In the genomic region with DNA sequence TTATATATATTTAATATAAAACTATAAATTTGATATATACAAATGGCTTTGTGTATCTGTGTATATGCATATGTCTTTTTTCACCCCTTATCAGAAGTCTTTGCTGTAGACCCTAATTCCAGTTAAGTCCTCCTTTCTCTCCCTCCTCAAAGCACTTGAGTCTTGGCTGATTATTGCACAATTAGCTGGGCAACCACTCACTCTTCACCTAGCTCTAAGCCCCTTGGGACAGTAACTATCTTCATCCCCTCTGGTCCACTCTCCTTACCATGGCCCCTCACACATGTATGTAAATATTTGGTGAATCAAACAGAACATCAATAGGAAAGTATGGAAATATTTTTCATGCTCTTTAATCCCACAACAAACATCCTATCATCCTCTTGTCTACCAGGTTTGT, we compare ENCODE assay signal across 34 cellular contexts. TPM values are rescaled to one million over a fixed set of nuclear protein-coding genes. Genes with fewer than 3 reads are reported as not detected.
"Had no signal": no experiment of that assay in that cellular context is flagged by ENCODE, and none has a peak within 500 bp of the region (broad histone marks: within the 10 kb centered on the region; RNA-seq: fewer than 3 reads in every experiment).

No MANE protein-coding gene starts in this region.

- H3K36me3 Mint-ChIP-seq: natural killer cell, neural progenitor cell, type B pancreatic cell had no signal

- DNase-seq: naive thymus-derived CD4-positive, alpha-beta T cell; natural killer cell; occipital lobe; ovary; posterior cingulate gyrus; psoas muscle; right cardiac atrium; sigmoid colon; small intestine; stimulated activated CD4-positive, alpha-beta T cell treated with anti-CD3 and anti-CD28 coated beads, Interleukin-15, amount 100 ng/mL, for 24 hours; stimulated activated CD4-positive, alpha-beta T cell treated with anti-CD3 and anti-CD28 coated beads, Interleukin-2, amount 100 ng/mL, for 24 hours; stimulated activated CD4-positive, alpha-beta T cell treated with anti-CD3 and anti-CD28 coated beads, Interleukin-2, amount 100 ng/mL, for 48 hours; stimulated activated CD4-positive, alpha-beta T cell treated with anti-CD3 and anti-CD28 coated beads, Interleukin-4, amount 100 ng/mL, for 24 hours; stimulated activated naive CD4-positive, alpha-beta T cell treated with Interleukin-2 at 50 U/mL for 16 hours; stomach; tibial artery; transverse colon; upper lobe of right lung; uterus had no signal

- ATAC-seq: naive thymus-derived CD4-positive, alpha-beta T cell; natural killer cell; psoas muscle; right cardiac atrium; stimulated activated effector memory CD8-positive, alpha-beta T cell treated with anti-CD3 and anti-CD28 coated beads, Interleukin-12 subunit alpha, Interleukin-12 subunit beta, amount 100 ng/mL, for 72 hours; upper lobe of right lung had no signal

- H2AFZ ChIP-seq: neural progenitor cell, parathyroid adenoma had no signal

- H3K27me3 Mint-ChIP-seq: progenitor cell of endocrine pancreas; stimulated activated naive CD8-positive, alpha-beta T cell treated with anti-CD3 and anti-CD28 coated beads, Interleukin-15, Interleukin-2, amounts not matched to agents 100 ng/mL and 50 ng/mL, for 24 hours had no signal

- H3K4me1 Mint-ChIP-seq: natural killer cell; nephron; neural progenitor cell; stimulated activated effector memory CD8-positive, alpha-beta T cell treated with anti-CD3 and anti-CD28 coated beads, Interleukin-12 subunit alpha, Interleukin-12 subunit beta, amount 100 ng/mL, for 72 hours had no signal

- H3K4me3 Mint-ChIP-seq: naive thymus-derived CD4-positive, alpha-beta T cell; natural killer cell; nephron; neural progenitor cell; stimulated activated effector memory CD8-positive, alpha-beta T cell treated with anti-CD3 and anti-CD28 coated beads, Interleukin-12 subunit alpha, Interleukin-12 subunit beta, amount 100 ng/mL, for 72 hours; stimulated activated naive CD8-positive, alpha-beta T cell treated with anti-CD3 and anti-CD28 coated beads, Interleukin-15, Interleukin-2, amounts not matched to agents 100 ng/mL and 50 ng/mL, for 24 hours; type B pancreatic cell had no signal

- H3K4me2 ChIP-seq: neural progenitor cell had no signal

- H3K9me3 ChIP-seq: ovary, psoas muscle, sigmoid colon, stomach, tibial artery, transverse colon, upper lobe of right lung, uterus had no signal

- H3K36me3 ChIP-seq: neural progenitor cell, ovary, sigmoid colon, stomach, tibial artery, transverse colon, upper lobe of right lung, uterus had no signal

- H3K27ac ChIP-seq: neural progenitor cell, ovary, parathyroid adenoma, psoas muscle, sigmoid colon, stomach, tibial artery, transverse colon, upper lobe of right lung, uterus had no signal

- H3K4me1 ChIP-seq: neural progenitor cell, parathyroid adenoma, psoas muscle, sigmoid colon, stomach, tibial artery, transverse colon, upper lobe of right lung, uterus had no signal

- FAIRE-seq: small intestine had no signal

- H3K9ac ChIP-seq: neural progenitor cell, parathyroid adenoma had no signal

- H3K4me3 ChIP-seq: neural progenitor cell, ovary, psoas muscle, sigmoid colon, stomach, tibial artery, transverse colon, upper lobe of right lung, uterus had no signal

- H3K79me2 ChIP-seq: parathyroid adenoma had no signal

- H3K9me3 Mint-ChIP-seq: natural killer cell; nephron; neural progenitor cell; stimulated activated effector memory CD8-positive, alpha-beta T cell treated with anti-CD3 and anti-CD28 coated beads, Interleukin-12 subunit alpha, Interleukin-12 subunit beta, amount 100 ng/mL, for 72 hours; stimulated activated naive CD8-positive, alpha-beta T cell treated with anti-CD3 and anti-CD28 coated beads, Interleukin-15, Interleukin-2, amounts not matched to agents 100 ng/mL and 50 ng/mL, for 24 hours; type B pancreatic cell had no signal

- H3K27me3 ChIP-seq: neural progenitor cell, ovary, sigmoid colon, stomach, tibial artery, transverse colon, upper lobe of right lung, uterus had no signal

- H3K27ac Mint-ChIP-seq: natural killer cell; nephron; neural progenitor cell; progenitor cell of endocrine pancreas; stimulated activated effector memory CD8-positive, alpha-beta T cell treated with anti-CD3 and anti-CD28 coated beads, Interleukin-12 subunit alpha, Interleukin-12 subunit beta, amount 100 ng/mL, for 72 hours; stimulated activated naive CD8-positive, alpha-beta T cell treated with anti-CD3 and anti-CD28 coated beads, Interleukin-15, Interleukin-2, amounts not matched to agents 100 ng/mL and 50 ng/mL, for 24 hours; type B pancreatic cell had no signal

RNA-seq across cellular contexts. Expression of a gene that starts 0.9 kb away (rescaled TPM):
- total RNA-seq: occipital lobe, osteoblast, progenitor cell of endocrine pancreas, psoas muscle, renal cortical epithelial cell, right cardiac atrium, skeletal muscle tissue, stomach, subcutaneous adipose tissue, temporal lobe, transverse colon, upper lobe of right lung, urinary bladder, uterus had no signal
- polyA plus RNA-seq: naive thymus-derived CD4-positive, alpha-beta T cell; neural cell; ovary; psoas muscle; right cardiac atrium; sigmoid colon; small intestine; stomach; thymus; urinary bladder had no signal
